Comparison of ENCODE assay signal across 8 cellular contexts in the genomic region with DNA sequence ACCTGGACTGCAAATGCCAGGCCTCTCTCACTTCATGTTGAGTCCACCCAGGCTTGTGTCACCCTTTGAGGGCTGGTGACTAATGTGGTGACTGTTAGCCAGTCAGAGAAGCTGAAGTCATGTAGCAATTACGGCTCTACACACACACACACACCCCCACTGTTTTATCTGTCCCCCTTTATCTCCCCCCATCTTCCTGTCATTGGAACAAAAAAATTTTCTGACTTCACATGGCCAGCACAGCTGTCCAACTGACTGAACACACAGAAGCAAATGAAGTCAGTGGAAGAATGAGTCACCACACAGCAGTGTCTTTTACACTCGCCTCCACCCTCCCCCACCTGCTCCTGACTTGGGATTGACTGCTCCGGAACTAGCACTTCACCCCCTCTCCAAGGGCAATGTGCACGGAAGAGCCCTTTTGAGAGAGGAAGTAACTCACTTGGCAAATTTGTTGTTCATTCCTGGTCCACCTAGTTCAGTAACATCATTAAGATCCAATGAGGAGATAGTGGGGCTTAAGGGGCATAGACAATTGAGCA.
DNase-seq lines count a peak whose midpoint lies in the region; ATAC-seq and TF ChIP-seq lines count a peak whose summit lies in the region.

No MANE protein-coding gene starts in this region.

- H3K4me2 ChIP-seq in HCT116 (ENCODE audit: low read length) (peak overlapping the region; percentile 68), OCI-LY3 (ENCODE audit: low read length) (peak overlapping the region; percentile 71)

- POLR2A ChIA-PET in HCT116 (lab: Charles Lee), result interaction anchor here (0.6 kb wide), 1 partner anchor 187 kb away, joined by 3 read pairs; no protein-coding TSS in a partner anchor

- no peaks in the 10 kb centered on the region for H3K9me3 ChIP-seq in HCT116 (ENCODE audit: control insufficient read depth in 1 of 2, insufficient read depth in 1 of 2, low read depth in 1 of 2, low read length in 2 of 2)
- H3K9me3 ChIP-seq in OCI-LY3 (ENCODE audit: insufficient read depth, low read length), result no peaks in the 10 kb centered on the region

- H4K20me1 ChIP-seq in HCT116 (ENCODE audit: insufficient read depth), result no peaks in the 10 kb centered on the region
- H4K20me1 ChIP-seq in OCI-LY3 (ENCODE audit: insufficient read depth, low read length), result no peaks in the 10 kb centered on the region

- intact Hi-C loops in HCT116 (cut with micrococcal nuclease), result no loop called here

- RAD21 ChIA-PET in HCT116 (lab: Charles Lee; ENCODE audit: low non-redundant PET in 1 of 2, low total read pairs in 2 of 2, uncharacterized antibody in 2 of 2, unreplicated experiment in 2 of 2), result no interaction called here

- no peaks in the 10 kb centered on the region; the same call in 1 of the 2 replicates for H3K9me2 ChIP-seq in HCT116 (ENCODE audit: insufficient read depth)

- H3K36me3 ChIP-seq in HCT116 (ENCODE audit: control insufficient read depth in 1 of 2, insufficient read depth in 2 of 2, low read length in 2 of 2) (no peaks in the 10 kb centered on the region), OCI-LY3 (replicated peaks; ENCODE audit: low read depth, low read length) (no peaks in the 10 kb centered on the region), H7 (replicated peaks; ENCODE audit: control insufficient read depth, insufficient read depth, low read length) (no peaks in the 10 kb centered on the region)

- no peaks in the 10 kb centered on the region for H3K27me3 ChIP-seq in HCT116 (ENCODE audit: insufficient read depth, low read length)
- H3K27me3 ChIP-seq in OCI-LY3 (ENCODE audit: low read depth, low read length), result no peaks in the 10 kb centered on the region
- H3K27me3 ChIP-seq in H7 (ENCODE audit: control insufficient read depth, insufficient read depth, low read length), result no peaks in the 10 kb centered on the region

- no peak for TF ChIP-seq POLR2A in HCT116 (IDR thresholded peaks at IDR 0.05; ENCODE audit: borderline replicate concordance, extremely low read depth, insufficient read depth, insufficient read length)

- H3K79me2 ChIP-seq in HCT116 (ENCODE audit: insufficient read depth, low read length) (no peaks in the 10 kb centered on the region), OCI-LY3 (ENCODE audit: low read length) (no peaks in the 10 kb centered on the region)

- DNase-seq in HCT116 (ENCODE audit: low read depth, low spot score) (peak; percentile 75), fibroblast of gingiva (ENCODE audit: low read depth) (peak; percentile 22), renal cortical epithelial cell (ENCODE audit: low read depth) (peak; percentile 81), ecto neural progenitor cell (ENCODE audit: low spot score) (no peak), H7 (no peak), Kasumi-1 (lab: John Stamatoyannopoulos, UW) (no peak)

- CTCF ChIA-PET in HCT116 (lab: Charles Lee), result no interaction called here

- BruUV-seq in HCT116 (replicated peaks; lab: Mats Ljungman, UMichigan), result no TSS peak

- TF ChIP-seq CTCF in HCT116 (IDR thresholded peaks at IDR 0.05 in 2 of 3, conservative IDR thresholded peaks at IDR 0.05 in 1 of 3; ENCODE audit: borderline replicate concordance in 1 of 3, insufficient read depth in 1 of 3, low read depth in 2 of 3, low read length in 2 of 3), result no peak
- no peak for TF ChIP-seq CTCF in OCI-LY3 (IDR thresholded peaks at IDR 0.05; ENCODE audit: low read depth, low read length)

- peaks cover 12 to 22% of the 10 kb centered on the region in 2 experiments for H3K4me1 ChIP-seq in HCT116 (ENCODE audit: control insufficient read depth in 1 of 2, insufficient read depth in 2 of 2, low read length in 2 of 2)
- peaks cover 74% of the 10 kb centered on the region for H3K4me1 ChIP-seq in OCI-LY3 (ENCODE audit: low read length)

- peak overlapping the region; percentile 47 for H2AFZ ChIP-seq in HCT116 (ENCODE audit: low read depth, low read length, poor library complexity, severe bottlenecking)
- H2AFZ ChIP-seq in OCI-LY3 (ENCODE audit: low read depth, low read length), result peak overlapping the region; percentile 23

- ATAC-seq in HCT116, result peak; percentile 93
- ATAC-seq in HG03354 (IDR thresholded peaks at IDR 0.05; ENCODE audit: poor library complexity, severe bottlenecking, unreplicated experiment), result no peak

- H3K27ac ChIP-seq in HCT116 (ENCODE audit: low read depth, low read length), result no peak overlapping the region
- H3K27ac ChIP-seq in OCI-LY3 (ENCODE audit: low read length), result peak overlapping the region; percentile 91

- H3K9ac ChIP-seq in HCT116 (ENCODE audit: low read length), result no peak overlapping the region
- peak overlapping the region; percentile 54 for H3K9ac ChIP-seq in OCI-LY3 (ENCODE audit: low read length)

- no peak for TF ChIP-seq RAD21 in HCT116 (IDR thresholded peaks at IDR 0.05; ENCODE audit: low read depth)

- peak overlapping the region in 1 of 2 experiments; percentile 29; a peak in 2 of 4 replicates for H3K4me3 ChIP-seq in HCT116 (replicated peaks in 1 of 2; ENCODE audit: low read depth in 1 of 2, low read length in 2 of 2)
- H3K4me3 ChIP-seq in OCI-LY3 (ENCODE audit: low read length), result peak overlapping the region; percentile 49
- no peak overlapping the region for H3K4me3 ChIP-seq in H7 (ENCODE audit: insufficient read depth, low read depth, low read length)

TF ChIP-seq in HCT116, 20 proteins besides CTCF, POLR2A, EP300 and RAD21 (continues in another document):
- TF ChIP-seq EZH2 (IDR thresholded peaks at IDR 0.05) (no peak), CEBPB (IDR thresholded peaks at IDR 0.05; ENCODE audit: low read depth) (no peak; the same call in 1 of the 2 replicates), YY1 (IDR thresholded peaks at IDR 0.05; ENCODE audit: extremely low read depth, insufficient replicate concordance, low read depth, low read length) (no peak), ATF3 (IDR thresholded peaks at IDR 0.05) (peak; percentile 53), FOSL1 (IDR thresholded peaks at IDR 0.05; ENCODE audit: low read depth) (peak; percentile 86), SIN3A (IDR thresholded peaks at IDR 0.05; ENCODE audit: low read depth) (peak; percentile 84), JUND (IDR thresholded peaks at IDR 0.05) (peak; percentile 95), MAX (IDR thresholded peaks at IDR 0.05) (peak; percentile 80), EGR1 (IDR thresholded peaks at IDR 0.05; ENCODE audit: low read depth) (0 out of 2 replicates have a peak, but pooled peaks have one; percentile 40), CBX3 (IDR thresholded peaks at IDR 0.05; ENCODE audit: low read depth) (peak; percentile 92), ZNF274 (IDR thresholded peaks at IDR 0.05; ENCODE audit: low read depth, low read length) (no peak), ZFX (IDR thresholded peaks at IDR 0.05) (no peak), REST (IDR thresholded peaks at IDR 0.05; ENCODE audit: low read depth) (no peak), TCF7L2 (IDR thresholded peaks at IDR 0.05; ENCODE audit: borderline replicate concordance, extremely low read depth, insufficient read depth, insufficient read length) (peak; percentile 91), SP1 (IDR thresholded peaks at IDR 0.05; ENCODE audit: low read depth) (peak; percentile 81), EZH2phosphoT487 (IDR thresholded peaks at IDR 0.05; ENCODE audit: borderline replicate concordance) (no peak), POLR2AphosphoS5 (IDR thresholded peaks at IDR 0.05; ENCODE audit: low read depth, low read length) (peak; percentile 34; the same call in 1 of the 2 replicates), ELF1 (IDR thresholded peaks at IDR 0.05; ENCODE audit: borderline replicate concordance, low read depth) (peak; percentile 21; the same call in 1 of the 2 replicates)

Comparison
In these comparisons a context has a peak if more than half of its experiments do, and no peak if none do; other contexts are left out.
1. DNase-seq: peak in HCT116 (single experiment), fibroblast of gingiva (single experiment) and renal cortical epithelial cell (single experiment); none in ecto neural progenitor cell (single experiment), H7 (single experiment) and Kasumi-1 (0 of 2).